19 cellular contexts compared by ENCODE assay signal in the genomic region with DNA sequence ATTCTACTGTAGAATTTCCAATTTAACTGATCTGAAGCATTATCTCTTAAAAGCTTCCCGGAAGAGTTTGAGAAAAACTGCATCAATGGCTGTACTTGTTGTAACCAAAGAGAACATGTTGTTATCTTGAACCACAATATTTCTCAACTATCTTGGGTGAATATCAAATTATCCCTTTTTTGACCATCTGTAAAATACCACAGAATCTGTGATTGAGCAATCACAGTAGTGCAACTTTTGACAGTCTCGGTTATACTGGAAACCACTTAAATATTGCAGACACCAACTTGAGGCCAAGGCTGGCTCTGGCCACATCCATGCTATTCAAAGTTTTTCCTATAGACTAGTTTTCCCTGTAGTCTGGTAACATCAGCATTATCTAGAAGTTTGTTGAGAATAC.
DNase-seq lines count a peak whose midpoint lies in the region; ATAC-seq and TF ChIP-seq lines count a peak whose summit lies in the region.
"Had no signal": no experiment of that assay in that cellular context is flagged by ENCODE, and none has a peak within 500 bp of the region (broad histone marks: within the 10 kb centered on the region; RNA-seq: fewer than 3 reads in every experiment).

No MANE protein-coding gene starts in this region.

- ATAC-seq in heart left ventricle (peak in 3 of 4 donors; percentile 32 to 69 (median 51)), body of pancreas (peak; percentile 56), HG02678 (IDR thresholded peaks at IDR 0.05; ENCODE audit: unreplicated experiment) (no peak), HG03354 (IDR thresholded peaks at IDR 0.05; ENCODE audit: poor library complexity, severe bottlenecking, unreplicated experiment) (no peak)
- ATAC-seq: activated CD4-positive, CD25-positive, alpha-beta regulatory T cell treated with anti-CD3 and anti-CD28 coated beads, Interleukin-2, amount 50 U/mL, for 24 hours had no signal

- POLR2A ChIA-PET in PC-9 (lab: Charles Lee; ENCODE audit: unreplicated experiment) = no interaction called here

- no peaks in the 10 kb centered on the region for H3K79me2 ChIP-seq in hepatocyte
- H3K79me2 ChIP-seq in PC-9 (ENCODE audit: low read depth) = no peaks in the 10 kb centered on the region

- H3K4me1 ChIP-seq in heart left ventricle = no peaks in the 10 kb centered on the region
- no peaks in the 10 kb centered on the region for H3K4me1 ChIP-seq in right atrium auricular region
- H3K4me1 ChIP-seq in body of pancreas = no peaks in the 10 kb centered on the region
- no peaks in the 10 kb centered on the region for H3K4me1 ChIP-seq in hepatocyte (ENCODE audit: insufficient read depth)
- H3K4me1 ChIP-seq in PC-9 (replicated peaks; ENCODE audit: insufficient read depth) = no peaks in the 10 kb centered on the region

- H3K9me2 ChIP-seq in hepatocyte (replicated peaks; ENCODE audit: insufficient read depth) = no peaks in the 10 kb centered on the region
- H3K9me2 ChIP-seq in PC-9 (ENCODE audit: insufficient read depth) = no peaks in the 10 kb centered on the region

- no peak for TF ChIP-seq CTCF in heart left ventricle (IDR thresholded peaks at IDR 0.05)
- TF ChIP-seq CTCF in right atrium auricular region (IDR thresholded peaks at IDR 0.05) = no peak
- TF ChIP-seq CTCF in body of pancreas (IDR thresholded peaks at IDR 0.05) = no peak
- TF ChIP-seq CTCF in hepatocyte (IDR thresholded peaks at IDR 0.05; ENCODE audit: poor library complexity) = no peak
- no peak for TF ChIP-seq CTCF in PC-9 (conservative IDR thresholded peaks at IDR 0.05)

- H3K4me3 ChIP-seq in heart left ventricle = no peak overlapping the region
- no peak overlapping the region for H3K4me3 ChIP-seq in right atrium auricular region
- H3K4me3 ChIP-seq in body of pancreas = no peak overlapping the region
- no peak overlapping the region for H3K4me3 ChIP-seq in hepatocyte
- H3K4me3 ChIP-seq in PC-9 = no peak overlapping the region
- H3K4me3 ChIP-seq: BLaER1 treated with 17β-estradiol and CSF1 and Interleukin-3, amounts not matched to agents 10 nM and 100 nM had no signal

- CTCF ChIA-PET in PC-9 (lab: Charles Lee) = no interaction called here

- H2AFZ ChIP-seq in hepatocyte (no peak overlapping the region), PC-9 (no peak overlapping the region)

- BruUV-seq in PC-9 (replicated peaks; lab: Mats Ljungman, UMichigan) = no TSS peak

- H4K20me1 ChIP-seq in hepatocyte (ENCODE audit: insufficient read depth, poor library complexity, severe bottlenecking) = no peaks in the 10 kb centered on the region
- H4K20me1 ChIP-seq in PC-9 (ENCODE audit: insufficient read depth) = no peaks in the 10 kb centered on the region
- H4K20me1 ChIP-seq: BLaER1 treated with 17β-estradiol and CSF1 and Interleukin-3, amounts not matched to agents 10 nM and 100 nM had no signal

- 77 to 88% (median 81%) methylated on average over 2 of the region's 2 CpGs for WGBS in heart left ventricle, 4 donors
- WGBS in body of pancreas, 2 donors = 74 to 77% methylated on average over 2 of the region's 2 CpGs
- 89% methylated on average over 2 of the region's 2 CpGs for WGBS in hepatocyte (ENCODE audit: low lambda C conversion rate, missing lambda C conversion rate)

- H3K4me2 ChIP-seq in hepatocyte = no peak overlapping the region
- no peak overlapping the region for H3K4me2 ChIP-seq in PC-9

- H3K27me3 ChIP-seq in heart left ventricle = no peaks in the 10 kb centered on the region
- H3K27me3 ChIP-seq in right atrium auricular region = no peaks in the 10 kb centered on the region
- H3K27me3 ChIP-seq in body of pancreas = no peaks in the 10 kb centered on the region
- no peaks in the 10 kb centered on the region for H3K27me3 ChIP-seq in hepatocyte
- H3K27me3 ChIP-seq in PC-9 (ENCODE audit: insufficient read depth, low read depth) = no peaks in the 10 kb centered on the region
- H3K27me3 ChIP-seq: BLaER1 treated with 17β-estradiol and CSF1 and Interleukin-3, amounts not matched to agents 10 nM and 100 nM had no signal

- H3K27ac ChIP-seq in heart left ventricle (no peak overlapping the region), right atrium auricular region (peak overlapping the region in 1 of 2 donors; percentile 54), body of pancreas (no peak overlapping the region), hepatocyte (peak overlapping the region; percentile 7), PC-9 (no peak overlapping the region)
- H3K27ac ChIP-seq: HL-60 had no signal

- H3K36me3 ChIP-seq in heart left ventricle (no peaks in the 10 kb centered on the region), right atrium auricular region (no peaks in the 10 kb centered on the region), body of pancreas (replicated peaks in 1 of 2; ENCODE audit: insufficient read depth in 1 of 2, low read depth in 2 of 2) (no peaks in the 10 kb centered on the region), hepatocyte (replicated peaks; ENCODE audit: insufficient read depth, low read depth) (no peaks in the 10 kb centered on the region), PC-9 (ENCODE audit: low read depth) (no peaks in the 10 kb centered on the region)
- H3K36me3 ChIP-seq: BLaER1 treated with 17β-estradiol and CSF1 and Interleukin-3, amounts not matched to agents 10 nM and 100 nM had no signal

- intact Hi-C loops in heart left ventricle (cut with DNase I) = no loop called here
- intact Hi-C loops in body of pancreas (cut with DNase I) = no loop called here
- intact Hi-C loops in PC-9 (cut with micrococcal nuclease; ENCODE audit: unreplicated experiment) = no loop called here

- no peaks in the 10 kb centered on the region for H3K9me3 ChIP-seq in heart left ventricle
- no peaks in the 10 kb centered on the region for H3K9me3 ChIP-seq in right atrium auricular region
- H3K9me3 ChIP-seq in body of pancreas = no peaks in the 10 kb centered on the region
- H3K9me3 ChIP-seq in hepatocyte (ENCODE audit: low read depth) = no peaks in the 10 kb centered on the region
- no peaks in the 10 kb centered on the region for H3K9me3 ChIP-seq in PC-9 (ENCODE audit: insufficient read depth, low read depth)
- H3K9me3 ChIP-seq: BLaER1 treated with 17β-estradiol and CSF1 and Interleukin-3, amounts not matched to agents 10 nM and 100 nM had no signal

- TF ChIP-seq POLR2A in heart left ventricle (IDR thresholded peaks at IDR 0.05) (no peak), body of pancreas (IDR thresholded peaks at IDR 0.05) (no peak)

- H3F3A ChIP-seq in PC-9 (ENCODE audit: insufficient read depth, low read depth) = no peaks in the 10 kb centered on the region

- DNase-seq in heart left ventricle (no peak), right atrium auricular region (ENCODE audit: low spot score) (no peak), body of pancreas (no peak), hepatocyte (ENCODE audit: low spot score) (no peak), PC-9 (no peak)
- DNase-seq in stimulated activated CD4-positive, alpha-beta T cell treated with anti-CD3 and anti-CD28 coated beads, Interleukin-2, amount 100 ng/mL, for 24 hours = no peak
- DNase-seq: activated CD4-positive, alpha-beta memory T cell treated with anti-CD3 and anti-CD28 coated beads, Interleukin-2, amount 10 ng/mL, durations not matched to agents 7 days and 5 days; activated effector memory CD4-positive, alpha-beta T cell treated with anti-CD3 and anti-CD28 coated beads, Interleukin-2, amount 50 U/mL, for 16 hours; dermis blood vessel endothelial cell; GOT3; mesendoderm; naive B cell; NCI-H748 treated with DMSO at 0.1 percent for 48 hours; nucleus accumbens had no signal

Comparison
In these comparisons a context has a peak if more than half of its experiments do, and no peak if none do; other contexts are left out.
1. ATAC-seq: peak in heart left ventricle (3 of 4) and body of pancreas (single experiment); none in HG02678 (single experiment) and HG03354 (single experiment).